ENCODE assay signal across 17 cellular contexts in the genomic region with DNA sequence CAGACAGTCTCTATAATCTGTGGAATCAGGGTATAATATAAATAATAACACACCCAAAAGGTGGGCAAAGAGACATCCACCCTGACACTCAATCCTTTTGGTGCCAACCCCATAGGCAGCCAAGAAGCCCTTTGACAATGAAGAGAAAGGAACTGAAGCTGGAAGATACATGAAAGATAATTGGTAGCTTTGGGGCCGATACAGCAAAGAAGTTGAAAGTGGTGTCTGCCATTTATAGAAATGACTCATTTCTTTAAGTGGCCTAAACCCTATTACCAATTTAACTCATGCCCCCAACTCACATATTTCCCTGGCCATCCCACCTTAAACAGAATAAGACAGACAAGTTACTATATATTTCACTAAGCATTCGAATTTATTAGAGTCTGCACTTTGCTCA.
"Had no signal": no experiment of that assay in that cellular context is flagged by ENCODE, and none has a peak within 500 bp of the region (broad histone marks: within the 10 kb centered on the region; RNA-seq: fewer than 3 reads in every experiment).

No MANE protein-coding gene starts in this region.

- ATAC-seq: esophagus mucosa; left cardiac atrium; lower lobe of right lung; natural killer cell treated with Interleukin-12 subunit alpha and Interleukin-12 subunit beta and Interleukin-15 and Interleukin-18, amount 100 ng/mL, for 72 hours; right lobe of liver; stimulated activated memory B cell treated with anti-CD40 and anti-IgM and Interleukin-4, amounts not matched to agents 10 μg/mL and 1 μg/mL and 100 μg/mL, for 72 hours; upper lobe of right lung had no signal

- H3K4me3 ChIP-seq: dorsolateral prefrontal cortex, left ventricle myocardium inferior, lower lobe of right lung, psoas muscle, right lobe of liver, tibial artery, upper lobe of right lung, vagina had no signal

- H3K9me3 ChIP-seq: left ventricle myocardium inferior, lower lobe of right lung, psoas muscle, right lobe of liver, tibial artery, upper lobe of right lung, vagina had no signal

- H3K27ac ChIP-seq: dorsolateral prefrontal cortex, left ventricle myocardium inferior, lower lobe of right lung, psoas muscle, right lobe of liver, tibial artery, upper lobe of right lung, vagina had no signal

- H3K27me3 ChIP-seq: dorsolateral prefrontal cortex, right lobe of liver, tibial artery, upper lobe of right lung, vagina had no signal

- DNase-seq: cortex of kidney; dorsolateral prefrontal cortex; effector memory CD4-positive, alpha-beta T cell; immature natural killer cell; left cardiac atrium; left ventricle myocardium inferior; lower lobe of right lung; midbrain; psoas muscle; right lobe of liver; stimulated activated CD4-positive, alpha-beta T cell treated with anti-CD3 and anti-CD28 coated beads, Interleukin-4, amount 100 ng/mL, for 1 hour; tibial artery; upper lobe of right lung had no signal

- H3K4me1 ChIP-seq: left ventricle myocardium inferior, lower lobe of right lung, psoas muscle, right lobe of liver, tibial artery, upper lobe of right lung, vagina had no signal

- H3K36me3 ChIP-seq: left ventricle myocardium inferior, lower lobe of right lung, right lobe of liver, tibial artery, upper lobe of right lung, vagina had no signal
